ENCODE assay signal across 27 cellular contexts in the genomic region with DNA sequence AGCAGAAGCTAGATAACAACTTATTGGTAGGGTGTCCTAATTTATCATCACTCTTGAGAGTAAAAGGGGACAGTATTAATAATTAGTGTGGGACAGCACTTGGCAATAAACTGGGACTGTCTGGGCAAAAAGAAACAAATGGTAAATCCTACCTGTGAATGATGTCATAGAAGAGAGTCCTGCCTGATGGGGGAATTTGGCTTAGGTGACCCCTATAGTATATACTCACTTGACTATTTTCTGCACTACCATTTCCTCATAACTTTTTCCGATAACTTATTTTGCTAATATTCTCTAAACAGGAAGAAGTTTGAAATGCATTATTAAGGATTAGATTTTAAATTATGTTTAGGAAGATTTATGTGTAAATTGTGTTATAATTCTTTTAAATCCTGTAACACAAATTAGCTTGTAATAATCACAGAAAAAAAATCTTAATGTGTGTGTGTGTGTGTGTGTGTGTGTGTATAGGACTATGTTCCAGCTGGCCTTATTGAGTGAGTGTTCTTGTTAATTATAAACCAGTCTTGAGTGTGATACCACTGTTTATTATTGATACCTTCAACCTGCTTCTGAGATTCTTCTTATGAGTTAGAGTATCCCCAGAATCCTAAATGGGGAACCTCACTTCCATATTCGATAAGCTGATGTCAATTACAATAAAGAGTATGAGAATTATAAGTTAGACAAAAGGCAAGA.
"Had no signal": no experiment of that assay in that cellular context is flagged by ENCODE, and none has a peak within 500 bp of the region (broad histone marks: within the 10 kb centered on the region; RNA-seq: fewer than 3 reads in every experiment).

No MANE protein-coding gene starts in this region.

- H3K27me3 ChIP-seq: ascending aorta, breast epithelium, left lung, spleen, suprapubic skin, tibial artery, upper lobe of right lung had no signal

- DNase-seq: activated CD4-positive, alpha-beta memory T cell treated with anti-CD3 and anti-CD28 coated beads for 36 hours; activated CD4-positive, alpha-beta T cell treated with anti-CD3 and anti-CD28 coated beads for 48 hours; activated CD8-positive, alpha-beta memory T cell treated with anti-CD3 and anti-CD28 coated beads, Interleukin-2, amount 50 U/mL, for 4 hours; activated gamma-delta T cell; activated naive CD4-positive, alpha-beta T cell treated with anti-CD3 and anti-CD28 coated beads, Interleukin-2, amount 10 ng/mL, durations not matched to agents 7 days and 5 days; activated naive CD8-positive, alpha-beta T cell treated with anti-CD3 and anti-CD28 coated beads, Interleukin-2, amount 10 ng/mL, durations not matched to agents 7 days and 5 days; activated T-cell treated with anti-CD3 and anti-CD28 coated beads, Interleukin-2, amount 50 U/mL, for 1 hour; central memory CD4-positive, alpha-beta T cell; foreskin fibroblast; head of caudate nucleus; hypothalamus; left lung; mucosa of descending colon; spleen; stimulated activated naive CD4-positive, alpha-beta T cell; T-helper 9 cell; tibial artery; upper lobe of right lung; WERI-Rb-1 had no signal

- H3K9me3 ChIP-seq: ascending aorta, breast epithelium, left lung, mucosa of descending colon, prostate gland, spleen, suprapubic skin, tibial artery, upper lobe of right lung had no signal

- ATAC-seq: activated CD4-positive, CD25-positive, alpha-beta regulatory T cell treated with anti-CD3 and anti-CD28 coated beads, Interleukin-2, amount 50 U/mL, for 24 hours; esophagus mucosa; mucosa of descending colon; natural killer cell treated with Interleukin-12 subunit alpha and Interleukin-12 subunit beta and Interleukin-15 and Interleukin-18, amount 100 ng/mL, for 72 hours had no signal

- H3K4me3 ChIP-seq: ascending aorta, breast epithelium, left lung, lung, mucosa of descending colon, prostate gland, spleen, suprapubic skin, tibial artery, upper lobe of right lung had no signal

- H3K36me3 ChIP-seq: ascending aorta, breast epithelium, left lung, prostate gland, spleen, suprapubic skin, tibial artery, upper lobe of right lung, WERI-Rb-1 had no signal

- H3K27ac ChIP-seq: ascending aorta, breast epithelium, prostate gland, spleen, suprapubic skin, tibial artery, upper lobe of right lung, WERI-Rb-1 had no signal

- H3K4me1 ChIP-seq: breast epithelium, prostate gland, spleen, suprapubic skin, upper lobe of right lung had no signal
